8 cellular contexts compared by ENCODE assay signal in the genomic region with DNA sequence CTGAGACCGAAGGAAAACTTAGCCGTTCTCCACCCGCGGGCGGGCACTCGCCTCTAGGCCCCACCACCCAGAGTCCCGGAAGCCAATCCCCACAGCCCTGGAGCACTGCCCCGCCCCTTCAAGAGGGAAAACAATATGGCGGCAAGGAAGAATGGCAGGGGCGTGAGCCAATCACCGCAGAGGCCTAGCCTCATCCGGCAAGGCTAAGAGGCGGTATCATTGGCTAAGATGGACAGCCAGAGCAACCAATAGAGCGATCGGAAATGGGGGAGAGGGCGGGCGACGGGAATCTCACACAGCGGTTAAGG. TPM values are rescaled to one million over a fixed set of nuclear protein-coding genes. Genes with fewer than 3 reads are reported as not detected.
DNase-seq lines count a peak whose midpoint lies in the region; ATAC-seq and TF ChIP-seq lines count a peak whose summit lies in the region.

No MANE protein-coding gene starts in this region.

- intact Hi-C loops in Calu3 (cut with micrococcal nuclease; ENCODE audit: unreplicated experiment) = loop anchor here (2.0 to 10.0 kb wide), 2 partner anchors 83 to 143 kb away; a partner anchor contains a TSS

- H3K4me3 ChIP-seq in HUES6 (ENCODE audit: low read depth, low read length) (peak overlapping the region; percentile 88), NT2/D1 (ENCODE audit: insufficient read length, low read depth) (peak overlapping the region; percentile 81)

- no peaks in the 10 kb centered on the region for H3K9me3 ChIP-seq in HUES6 (ENCODE audit: control insufficient read depth, insufficient read depth, low read depth, low read length)
- H3K9me3 ChIP-seq in NT2/D1 (ENCODE audit: insufficient read depth, low read length) = no peaks in the 10 kb centered on the region

- BruUV-seq in Calu3 (replicated peaks; lab: Mats Ljungman, UMichigan) = no TSS peak

- TF ChIP-seq CTCF in Calu3 (IDR thresholded peaks at IDR 0.05; ENCODE audit: unreplicated experiment) (no peak), mesothelial cell of epicardium (IDR thresholded peaks at IDR 0.05; ENCODE audit: unreplicated experiment) (no peak)

- peak; percentile 70 for ATAC-seq in GM21515 (IDR thresholded peaks at IDR 0.05; ENCODE audit: unreplicated experiment)

- H3K9ac ChIP-seq in HUES6 (ENCODE audit: low read length) (peak overlapping the region; percentile 78), NT2/D1 (ENCODE audit: insufficient read length, low read depth) (peak overlapping the region; percentile 84)

- no peak overlapping the region for H3K27ac Mint-ChIP-seq in Calu3 (ENCODE audit: unreplicated experiment)
- no peak overlapping the region for H3K27ac Mint-ChIP-seq in mesothelial cell of epicardium

- peak; percentile 96 for DNase-seq in Calu3
- peak; percentile 93 for DNase-seq in NT2/D1 (ENCODE audit: low read depth, low spot score)
- DNase-seq in activated CD8-positive, alpha-beta memory T cell treated with anti-CD3 and anti-CD28 coated beads, Interleukin-2, amount 50 U/mL, for 48 hours = peak; percentile 96
- peak; percentile 91 for DNase-seq in epidermal melanocyte (ENCODE audit: insufficient read length, low spot score)
- DNase-seq in mesothelial cell of epicardium (ENCODE audit: low spot score in 2 of 2, unreplicated experiment in 2 of 2) = peak; percentile 98 to 99
- peak; percentile 94 to 98 for DNase-seq in stimulated activated CD8-positive, alpha-beta memory T cell treated with anti-CD3 and anti-CD28 coated beads, Interleukin-15, amount 100 ng/mL, for 4 hours (ENCODE audit: low read depth in 2 of 2)

- CTCF ChIA-PET in Calu3 (lab: Charles Lee) = interaction anchor here (0.6 to 3.3 kb wide), 6 partner anchors 24 to 144 kb away, joined by 3 to 31 read pairs (median 4); no protein-coding TSS in a partner anchor

- H3K27me3 ChIP-seq in HUES6 (ENCODE audit: control insufficient read depth, insufficient read depth, low read length) (peaks cover 16% of the 10 kb centered on the region), NT2/D1 (ENCODE audit: insufficient read depth, insufficient read length) (no peaks in the 10 kb centered on the region)

- peaks cover 12% of the 10 kb centered on the region for H3K4me1 ChIP-seq in HUES6 (ENCODE audit: control insufficient read depth, insufficient read depth, low read length)
- H3K4me1 ChIP-seq in NT2/D1 (ENCODE audit: insufficient read depth, insufficient read length) = no peaks in the 10 kb centered on the region

- H3K27ac ChIP-seq in HUES6 (ENCODE audit: low read depth, low read length) = no peak overlapping the region

- no peaks in the 10 kb centered on the region for H3K4me1 Mint-ChIP-seq in Calu3 (ENCODE audit: low read depth, unreplicated experiment)
- H3K4me1 Mint-ChIP-seq in mesothelial cell of epicardium = peaks cover 21% of the 10 kb centered on the region

- H3K9me3 Mint-ChIP-seq in Calu3 (ENCODE audit: low read depth, unreplicated experiment) (no peaks in the 10 kb centered on the region), mesothelial cell of epicardium (no peaks in the 10 kb centered on the region)

- H3K4me3 Mint-ChIP-seq in Calu3 (ENCODE audit: low read depth, unreplicated experiment) = no peak overlapping the region
- H3K4me3 Mint-ChIP-seq in mesothelial cell of epicardium = no peak overlapping the region

- H3K36me3 ChIP-seq in HUES6 (ENCODE audit: control insufficient read depth, insufficient read depth, low read length) = peaks cover 8% of the 10 kb centered on the region; the same call in 1 of the 2 replicates
- H3K36me3 ChIP-seq in NT2/D1 (ENCODE audit: insufficient read depth, insufficient read length, low read length) = peaks cover 14% of the 10 kb centered on the region

- H3K27me3 Mint-ChIP-seq in Calu3 (ENCODE audit: unreplicated experiment) (no peaks in the 10 kb centered on the region), mesothelial cell of epicardium (ENCODE audit: low read depth) (no peaks in the 10 kb centered on the region)

- H3K36me3 Mint-ChIP-seq in Calu3 (ENCODE audit: insufficient read depth, unreplicated experiment) = peaks cover 17% of the 10 kb centered on the region
- no peaks in the 10 kb centered on the region for H3K36me3 Mint-ChIP-seq in mesothelial cell of epicardium

RNA-seq across cellular contexts. Expression of a gene that starts 0.5 kb away (rescaled TPM):
- total RNA-seq in Calu3 (2022) (43.7 and 48.2 TPM in 2 replicates), mesothelial cell of epicardium (91.5 to 93.6 TPM (median 91.7 TPM) in 3 replicates)

RNA-seq across cellular contexts. Expression of a gene that starts 1.8 kb away (rescaled TPM):
- total RNA-seq in Calu3 (2022) = 6.7 and 7.0 TPM in 2 replicates
- total RNA-seq in mesothelial cell of epicardium = 32.4 to 33.4 TPM (median 32.7 TPM) in 3 replicates

RNA-seq across cellular contexts. Expression of a gene that starts 50.6 kb away (rescaled TPM):
- 0.57 and 0.59 TPM in 2 replicates for total RNA-seq in Calu3 (2022)
- total RNA-seq in mesothelial cell of epicardium = not detected in 3 replicates
